ENCODE assay signal across 8 cellular contexts in genomic region chr11:92224394-92225205, GRCh38. TPM values are rescaled to one million over a fixed set of nuclear protein-coding genes. Genes with fewer than 3 reads are reported as not detected.
DNase-seq lines count a peak whose midpoint lies in the region; ATAC-seq, FAIRE-seq and TF ChIP-seq lines count a peak whose summit lies in the region.

FAT3 (plus strand) TSS chr11:92224818; CDS start chr11:92352113, 127,295 bp downstream.

- FAIRE-seq in kidney (lab: Jason Lieb, UNC), result no peak

- no peaks in the 10 kb centered on the region for H3K4me1 Mint-ChIP-seq in activated T-helper 2 cell treated with anti-CD3 and anti-CD28 coated beads, Interferon-gamma antibody, Interleukin-2, Interleukin-4, amounts not matched to agents 10 μg/mL and 5 μg/mL and 100 μg/mL, durations not matched to agents 14 hours and 24 hours and 36 hours (ENCODE audit: low read depth)

- no peak for TF ChIP-seq CTCF in body of pancreas (IDR thresholded peaks at IDR 0.05)
- TF ChIP-seq CTCF in kidney (IDR thresholded peaks at IDR 0.05; ENCODE audit: borderline replicate concordance, extremely low read depth, insufficient read depth), result no peak
- TF ChIP-seq CTCF in suprapubic skin (IDR thresholded peaks at IDR 0.05), result no peak

- DNase-seq in 8988T, result peak; percentile 11
- peak in 3 of 4 donors; percentile 6 to 12 (median 11) for DNase-seq in body of pancreas
- peak; percentile 89 for DNase-seq in kidney
- DNase-seq in suprapubic skin (ENCODE audit: low spot score in 2 of 2), result no peak
- no peak for DNase-seq in activated T-helper 2 cell treated with anti-CD3 and anti-CD28 coated beads, Interferon-gamma antibody, Interleukin-2, Interleukin-4, amounts not matched to agents 10 μg/mL and 5 μg/mL and 100 μg/mL, durations not matched to agents 14 hours and 24 hours and 36 hours (ENCODE audit: low spot score)
- DNase-seq in activated CD4-positive, alpha-beta T cell treated with anti-CD3 and anti-CD28 coated beads for 4 hours, result no peak

- TF ChIP-seq POLR2A in body of pancreas (IDR thresholded peaks at IDR 0.05) (no peak), suprapubic skin (IDR thresholded peaks at IDR 0.05) (no peak)

- peak within 1 kb of the TSS; percentile 88 for H3K4me3 ChIP-seq in HUES48 (ENCODE audit: low read depth, low read length)
- H3K4me3 ChIP-seq in body of pancreas, result no peak within 1 kb of the TSS
- peak within 1 kb of the TSS; percentile 29 to 37 for H3K4me3 ChIP-seq in kidney (ENCODE audit: low read length in 2 of 2)
- peak within 1 kb of the TSS; percentile 40 for H3K4me3 ChIP-seq in suprapubic skin

- no peak for TF ChIP-seq EP300 in suprapubic skin (IDR thresholded peaks at IDR 0.05)

- no peaks in the 10 kb centered on the region for H3K9me3 Mint-ChIP-seq in activated T-helper 2 cell treated with anti-CD3 and anti-CD28 coated beads, Interferon-gamma antibody, Interleukin-2, Interleukin-4, amounts not matched to agents 10 μg/mL and 5 μg/mL and 100 μg/mL, durations not matched to agents 14 hours and 24 hours and 36 hours

- H3K4me3 Mint-ChIP-seq in activated T-helper 2 cell treated with anti-CD3 and anti-CD28 coated beads, Interferon-gamma antibody, Interleukin-2, Interleukin-4, amounts not matched to agents 10 μg/mL and 5 μg/mL and 100 μg/mL, durations not matched to agents 14 hours and 24 hours and 36 hours (ENCODE audit: low read depth), result no peak within 1 kb of the TSS

- intact Hi-C loops in body of pancreas (cut with DNase I), result no loop called here
- intact Hi-C loops in kidney (cut with DNase I), result no loop called here
- intact Hi-C loops in activated T-helper 2 cell treated with anti-CD3 and anti-CD28 coated beads, Interferon-gamma antibody, Interleukin-2, Interleukin-4, amounts not matched to agents 10 μg/mL and 5 μg/mL and 100 μg/mL, durations not matched to agents 14 hours and 24 hours and 36 hours (cut with micrococcal nuclease), result no loop called here

- peak within 1 kb of the TSS; percentile 51; the same call in 1 of the 2 replicates for H3K9ac ChIP-seq in HUES48 (ENCODE audit: low read depth, low read length)
- H3K9ac ChIP-seq in kidney (ENCODE audit: low read length in 2 of 2), result no peak within 1 kb of the TSS

- peaks cover 41% of the 10 kb centered on the region for H3K27me3 ChIP-seq in HUES48 (ENCODE audit: control insufficient read depth, insufficient read depth, low read length)
- H3K27me3 ChIP-seq in body of pancreas, result no peaks in the 10 kb centered on the region
- peaks cover 88% of the 10 kb centered on the region for H3K27me3 ChIP-seq in suprapubic skin

- ATAC-seq in body of pancreas (peak; percentile 48), HG03039 (IDR thresholded peaks at IDR 0.05; ENCODE audit: unreplicated experiment) (no peak)

- peaks cover 53% of the 10 kb centered on the region for H3K27me3 Mint-ChIP-seq in activated T-helper 2 cell treated with anti-CD3 and anti-CD28 coated beads, Interferon-gamma antibody, Interleukin-2, Interleukin-4, amounts not matched to agents 10 μg/mL and 5 μg/mL and 100 μg/mL, durations not matched to agents 14 hours and 24 hours and 36 hours (ENCODE audit: low read depth)

- no peaks in the 10 kb centered on the region for H3K36me3 Mint-ChIP-seq in activated T-helper 2 cell treated with anti-CD3 and anti-CD28 coated beads, Interferon-gamma antibody, Interleukin-2, Interleukin-4, amounts not matched to agents 10 μg/mL and 5 μg/mL and 100 μg/mL, durations not matched to agents 14 hours and 24 hours and 36 hours (ENCODE audit: low read depth)

- no peak within 1 kb of the TSS for H3K27ac Mint-ChIP-seq in activated T-helper 2 cell treated with anti-CD3 and anti-CD28 coated beads, Interferon-gamma antibody, Interleukin-2, Interleukin-4, amounts not matched to agents 10 μg/mL and 5 μg/mL and 100 μg/mL, durations not matched to agents 14 hours and 24 hours and 36 hours

- peak within 1 kb of the TSS; percentile 50 for H3K27ac ChIP-seq in HUES48 (ENCODE audit: low read depth, low read length)
- H3K27ac ChIP-seq in body of pancreas, result no peak within 1 kb of the TSS
- no peak within 1 kb of the TSS for H3K27ac ChIP-seq in kidney (ENCODE audit: low read depth in 2 of 2, low read length in 2 of 2)
- H3K27ac ChIP-seq in suprapubic skin, result no peak within 1 kb of the TSS

- H3K9me3 ChIP-seq in HUES48 (ENCODE audit: control insufficient read depth, insufficient read depth, low read length) (peaks cover 4% of the 10 kb centered on the region; the same call in 1 of the 2 replicates), body of pancreas (no peaks in the 10 kb centered on the region), kidney (ENCODE audit: control insufficient read depth in 1 of 2, low read length in 2 of 2) (no peaks in the 10 kb centered on the region), suprapubic skin (no peaks in the 10 kb centered on the region)

- WGBS in body of pancreas, 2 donors, result 0 to 2% methylated on average over 21 to 89 of the region's 90 CpGs
- 1% methylated on average over 26 of the region's 90 CpGs for WGBS in suprapubic skin

- no peaks in the 10 kb centered on the region for H3K36me3 ChIP-seq in HUES48 (ENCODE audit: control insufficient read depth, insufficient read depth, low read length)
- no peaks in the 10 kb centered on the region for H3K36me3 ChIP-seq in body of pancreas (replicated peaks in 1 of 2; ENCODE audit: insufficient read depth in 1 of 2, low read depth in 2 of 2)
- no peaks in the 10 kb centered on the region for H3K36me3 ChIP-seq in kidney (ENCODE audit: control insufficient read depth in 1 of 2, insufficient read depth in 2 of 2, low read length in 2 of 2)
- H3K36me3 ChIP-seq in suprapubic skin, result no peaks in the 10 kb centered on the region

- H3K4me1 ChIP-seq in HUES48 (ENCODE audit: control insufficient read depth, insufficient read depth, low read length) (peaks cover 55% of the 10 kb centered on the region), body of pancreas (peaks cover 32% of the 10 kb centered on the region), kidney (ENCODE audit: control insufficient read depth in 1 of 2, insufficient read depth in 1 of 2, low read depth in 1 of 2, low read length in 2 of 2) (peaks cover 0 to 3% of the 10 kb centered on the region in 2 donors), suprapubic skin (peaks cover 28% of the 10 kb centered on the region)

RNA-seq across cellular contexts. Expression of gene FAT3, which starts in this region (rescaled TPM):
- total RNA-seq in body of pancreas, result under 1 TPM; 0.26 to 0.66 TPM
- total RNA-seq in kidney, result 2.6 TPM
- 0.09 TPM for polyA plus RNA-seq in kidney (ENCODE audit: insufficient read depth, low read depth, low replicate concordance)
- under 1 TPM; 0.19 to 0.48 (median 0.35) TPM for total RNA-seq in suprapubic skin
- total RNA-seq in activated T-helper 2 cell treated with anti-CD3 and anti-CD28 coated beads, Interferon-gamma antibody, Interleukin-2, Interleukin-4, amounts not matched to agents 10 μg/mL and 5 μg/mL and 100 μg/mL, durations not matched to agents 14 hours and 24 hours and 36 hours, result under 0.01 and 0.02 TPM in 2 replicates

Comparison
In these comparisons a context has a peak if more than half of its experiments do, and no peak if none do; other contexts are left out.
1. Peak in DNase-seq and ATAC-seq in body of pancreas; RNA of the gene not detected or under 1 TPM.
2. DNase-seq: peak in 8988T (single experiment) and kidney (single experiment); none in suprapubic skin (0 of 2), activated T-helper 2 cell treated with anti-CD3 and anti-CD28 coated beads, Interferon-gamma antibody, Interleukin-2, Interleukin-4, amounts not matched to agents 10 μg/mL and 5 μg/mL and 100 μg/mL, durations not matched to agents 14 hours and 24 hours and 36 hours (single experiment) and activated CD4-positive, alpha-beta T cell treated with anti-CD3 and anti-CD28 coated beads for 4 hours (0 of 2).
3. H3K4me3 ChIP-seq: peak in HUES48 (single experiment), kidney (2 of 2) and suprapubic skin (single experiment); none in body of pancreas (0 of 2).